In genomic region chr3:138047596-138048195, GRCh38 we compare ENCODE assay signal across 1 cellular context.
TF ChIP-seq lines count a peak whose summit lies in the region.

No MANE protein-coding gene starts in this region.

TF ChIP-seq in GM12878, 131 proteins besides CTCF, POLR2A, EP300 and RAD21:
- no peak for TF ChIP-seq BCL3 (IDR thresholded peaks at IDR 0.05; ENCODE audit: borderline replicate concordance, insufficient read depth, low read depth, low read length, poor library complexity, severe bottlenecking)
- TF ChIP-seq SREBF1 (IDR thresholded peaks at IDR 0.05; ENCODE audit: low read length): no peak
- TF ChIP-seq BCLAF1 (IDR thresholded peaks at IDR 0.05): no peak
- TF ChIP-seq CHD2 (IDR thresholded peaks at IDR 0.05; ENCODE audit: borderline replicate concordance, low read depth, low read length): no peak
- no peak for TF ChIP-seq NR2C2 (IDR thresholded peaks at IDR 0.05; ENCODE audit: borderline replicate concordance, control insufficient read depth, insufficient read length, low read depth)
- no peak for TF ChIP-seq DPF2 (IDR thresholded peaks at IDR 0.05)
- TF ChIP-seq CEBPZ (IDR thresholded peaks at IDR 0.05; ENCODE audit: low read depth, low read length): no peak
- no peak for TF ChIP-seq BACH1 (IDR thresholded peaks at IDR 0.05; ENCODE audit: borderline replicate concordance)
- TF ChIP-seq ZBED1 (IDR thresholded peaks at IDR 0.05; ENCODE audit: borderline replicate concordance): no peak
